2 cellular contexts compared by ENCODE assay signal in the genomic region with DNA sequence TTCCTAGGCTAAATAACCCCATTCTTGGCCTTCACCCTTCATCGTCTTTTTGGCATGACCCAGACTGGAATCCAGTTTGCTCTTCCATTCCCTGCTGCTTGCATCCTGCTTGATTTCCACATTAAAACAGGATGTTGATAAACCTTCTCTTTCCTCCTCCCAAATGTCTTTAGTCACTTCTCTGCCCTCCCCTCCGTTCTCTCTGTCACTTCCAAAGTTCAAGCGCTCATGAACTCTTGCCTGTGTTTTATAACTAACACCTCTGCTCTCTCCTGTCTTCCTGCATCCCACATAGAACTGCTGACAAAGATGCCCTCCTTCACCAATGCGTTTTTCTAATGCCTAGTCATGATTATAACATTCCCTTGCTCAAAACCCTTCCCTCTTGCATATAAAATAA.
A peak's percentile ranks its signal among the peaks of the same experiment; 100 is the strongest.
TF ChIP-seq lines count a peak whose summit lies in the region.

No MANE protein-coding gene starts in this region.

TF ChIP-seq in IMR-90, 13 proteins besides CTCF, POLR2A, EP300 and RAD21:
- TF ChIP-seq SMC3 (IDR thresholded peaks at IDR 0.05; ENCODE audit: low read depth, low read length) (no peak), BHLHE40 (IDR thresholded peaks at IDR 0.05; ENCODE audit: low read depth, low read length) (no peak), MAFK (IDR thresholded peaks at IDR 0.05; ENCODE audit: low read depth, low read length) (no peak; the same call in 1 of the 2 replicates), RCOR1 (IDR thresholded peaks at IDR 0.05; ENCODE audit: insufficient replicate concordance, low read length) (no peak), CHD1 (IDR thresholded peaks at IDR 0.05; ENCODE audit: low read depth, low read length) (no peak), RFX5 (IDR thresholded peaks at IDR 0.05; ENCODE audit: low read depth, low read length) (no peak), MXI1 (IDR thresholded peaks at IDR 0.05; ENCODE audit: borderline replicate concordance, low read depth, low read length) (no peak), NFE2L2 (IDR thresholded peaks at IDR 0.05; ENCODE audit: low read depth, low read length) (no peak), MAZ (IDR thresholded peaks at IDR 0.05; ENCODE audit: borderline replicate concordance, low read depth, low read length) (no peak), ELK1 (IDR thresholded peaks at IDR 0.05; ENCODE audit: borderline replicate concordance, low read depth, low read length) (no peak), FOS (IDR thresholded peaks at IDR 0.05; ENCODE audit: low read depth, low read length) (no peak), CEBPB (IDR thresholded peaks at IDR 0.05; ENCODE audit: low read depth, low read length) (no peak)
- TF ChIP-seq, protein P1, sequence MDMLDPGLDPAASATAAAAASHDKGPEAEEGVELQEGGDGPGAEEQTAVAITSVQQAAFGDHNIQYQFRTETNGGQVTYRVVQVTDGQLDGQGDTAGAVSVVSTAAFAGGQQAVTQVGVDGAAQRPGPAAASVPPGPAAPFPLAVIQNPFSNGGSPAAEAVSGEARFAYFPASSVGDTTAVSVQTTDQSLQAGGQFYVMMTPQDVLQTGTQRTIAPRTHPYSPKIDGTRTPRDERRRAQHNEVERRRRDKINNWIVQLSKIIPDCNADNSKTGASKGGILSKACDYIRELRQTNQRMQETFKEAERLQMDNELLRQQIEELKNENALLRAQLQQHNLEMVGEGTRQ (IDR thresholded peaks at IDR 0.05; ENCODE audit: low read depth, low read length) = no peak
TF ChIP-seq in IMR-90: peak in this region for 0.

TF ChIP-seq in liver, 16 proteins besides CTCF, POLR2A, EP300 and RAD21:
- TF ChIP-seq, protein P2, sequence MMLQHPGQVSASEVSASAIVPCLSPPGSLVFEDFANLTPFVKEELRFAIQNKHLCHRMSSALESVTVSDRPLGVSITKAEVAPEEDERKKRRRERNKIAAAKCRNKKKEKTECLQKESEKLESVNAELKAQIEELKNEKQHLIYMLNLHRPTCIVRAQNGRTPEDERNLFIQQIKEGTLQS (IDR thresholded peaks at IDR 0.05) = no peak
- TF ChIP-seq NR2F2 (IDR thresholded peaks at IDR 0.05) = peak; percentile 9
- no peak for TF ChIP-seq JUND (IDR thresholded peaks at IDR 0.05)
- TF ChIP-seq EGR1 (IDR thresholded peaks at IDR 0.05; ENCODE audit: low read depth in 2 of 2) = no peak
- no peak for TF ChIP-seq MAX (IDR thresholded peaks at IDR 0.05)
- no peak for TF ChIP-seq FOXA1 (IDR thresholded peaks at IDR 0.05)
- no peak for TF ChIP-seq TAF1 (conservative IDR thresholded peaks at IDR 0.05)
- no peak for TF ChIP-seq ZBTB33 (IDR thresholded peaks at IDR 0.05)
- TF ChIP-seq HNF4A (conservative IDR thresholded peaks at IDR 0.05) = no peak
- TF ChIP-seq YY1 (IDR thresholded peaks at IDR 0.05) = no peak
- no peak for TF ChIP-seq HNF4G (IDR thresholded peaks at IDR 0.05)
- TF ChIP-seq REST (IDR thresholded peaks at IDR 0.05) = no peak
- TF ChIP-seq FOXA2 (IDR thresholded peaks at IDR 0.05) = no peak
- no peak for TF ChIP-seq SP1 (IDR thresholded peaks at IDR 0.05)
- TF ChIP-seq GABPA (IDR thresholded peaks at IDR 0.05 in 1 of 2, conservative IDR thresholded peaks at IDR 0.05 in 1 of 2) = no peak
- peak; percentile 31 to 34 for TF ChIP-seq RXRA (IDR thresholded peaks at IDR 0.05)
